Comparison of ENCODE assay signal across 1 cellular context in the genomic region with DNA sequence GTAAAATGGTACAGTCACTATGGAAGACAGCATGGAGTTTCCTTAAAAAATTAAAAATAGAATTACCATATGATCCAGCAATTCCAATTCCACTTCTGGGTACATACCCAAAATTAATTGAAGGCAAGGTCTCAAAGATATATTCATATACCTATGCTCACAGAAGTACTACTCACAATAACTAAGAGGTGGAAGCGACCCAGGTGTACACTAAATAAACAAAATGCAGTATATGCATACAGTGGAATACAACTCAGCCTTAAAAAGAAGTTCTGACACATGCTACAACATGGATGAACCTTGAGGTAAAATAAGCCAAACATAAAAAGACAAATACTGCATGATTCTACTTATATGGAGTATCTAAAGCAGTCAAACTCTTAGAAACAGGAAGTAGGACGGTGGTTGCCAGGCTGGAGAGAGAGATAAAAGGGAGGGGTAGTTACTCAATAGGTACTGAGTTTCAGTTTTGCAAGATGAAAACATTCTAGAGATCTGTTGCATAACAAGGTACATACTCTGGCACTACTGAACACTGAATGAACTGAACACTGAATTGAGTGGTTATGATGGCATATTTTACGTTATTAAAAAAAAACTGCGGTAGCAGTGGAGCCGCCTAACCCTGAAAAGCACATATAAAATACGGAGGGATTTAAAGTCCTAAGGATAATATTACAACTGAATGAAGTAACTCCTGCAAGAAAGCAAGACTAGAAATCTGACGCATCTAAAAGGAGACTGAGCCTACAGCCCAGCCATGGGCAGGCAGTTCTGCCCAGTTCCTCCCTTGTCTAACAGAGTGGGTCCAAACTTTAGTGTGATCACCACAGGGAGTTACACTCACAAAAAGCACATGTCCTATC.
TF ChIP-seq lines count a peak whose summit lies in the region.

No MANE protein-coding gene starts in this region.

TF ChIP-seq in HepG2, 621 proteins besides CTCF, POLR2A, EP300 and RAD21 (continued from another document and continues in another):
- TF ChIP-seq, protein P1, sequence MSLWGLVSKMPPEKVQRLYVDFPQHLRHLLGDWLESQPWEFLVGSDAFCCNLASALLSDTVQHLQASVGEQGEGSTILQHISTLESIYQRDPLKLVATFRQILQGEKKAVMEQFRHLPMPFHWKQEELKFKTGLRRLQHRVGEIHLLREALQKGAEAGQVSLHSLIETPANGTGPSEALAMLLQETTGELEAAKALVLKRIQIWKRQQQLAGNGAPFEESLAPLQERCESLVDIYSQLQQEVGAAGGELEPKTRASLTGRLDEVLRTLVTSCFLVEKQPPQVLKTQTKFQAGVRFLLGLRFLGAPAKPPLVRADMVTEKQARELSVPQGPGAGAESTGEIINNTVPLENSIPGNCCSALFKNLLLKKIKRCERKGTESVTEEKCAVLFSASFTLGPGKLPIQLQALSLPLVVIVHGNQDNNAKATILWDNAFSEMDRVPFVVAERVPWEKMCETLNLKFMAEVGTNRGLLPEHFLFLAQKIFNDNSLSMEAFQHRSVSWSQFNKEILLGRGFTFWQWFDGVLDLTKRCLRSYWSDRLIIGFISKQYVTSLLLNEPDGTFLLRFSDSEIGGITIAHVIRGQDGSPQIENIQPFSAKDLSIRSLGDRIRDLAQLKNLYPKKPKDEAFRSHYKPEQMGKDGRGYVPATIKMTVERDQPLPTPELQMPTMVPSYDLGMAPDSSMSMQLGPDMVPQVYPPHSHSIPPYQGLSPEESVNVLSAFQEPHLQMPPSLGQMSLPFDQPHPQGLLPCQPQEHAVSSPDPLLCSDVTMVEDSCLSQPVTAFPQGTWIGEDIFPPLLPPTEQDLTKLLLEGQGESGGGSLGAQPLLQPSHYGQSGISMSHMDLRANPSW (CRISPR knock-in tag; IDR thresholded peaks at IDR 0.05; ENCODE audit: borderline replicate concordance) = no peak
- no peak for TF ChIP-seq ZFAT (CRISPR knock-in tag; conservative IDR thresholded peaks at IDR 0.05)
- no peak for TF ChIP-seq HOXA3 (CRISPR knock-in tag; IDR thresholded peaks at IDR 0.05)
- no peak for TF ChIP-seq ZNF296 (CRISPR knock-in tag; conservative IDR thresholded peaks at IDR 0.05)
- peak; percentile 59; the same call in 1 of the 2 replicates for TF ChIP-seq HMG20A (CRISPR knock-in tag; IDR thresholded peaks at IDR 0.05; ENCODE audit: borderline replicate concordance)
- no peak for TF ChIP-seq HCFC1 (IDR thresholded peaks at IDR 0.05; ENCODE audit: low read depth, low read length)
- TF ChIP-seq NRL (CRISPR knock-in tag; IDR thresholded peaks at IDR 0.05; ENCODE audit: borderline replicate concordance) = no peak
- no peak for TF ChIP-seq ZNF616 (CRISPR knock-in tag; IDR thresholded peaks at IDR 0.05; ENCODE audit: low read depth)
- TF ChIP-seq NFRKB (IDR thresholded peaks at IDR 0.05) = no peak
- no peak for TF ChIP-seq PCBP1 (IDR thresholded peaks at IDR 0.05; ENCODE audit: borderline replicate concordance, low read depth, low read length)
- no peak for TF ChIP-seq ZNF274 (CRISPR knock-in tag; IDR thresholded peaks at IDR 0.05)
- TF ChIP-seq ZNF446 (CRISPR knock-in tag; IDR thresholded peaks at IDR 0.05) = no peak
- TF ChIP-seq, protein P2, sequence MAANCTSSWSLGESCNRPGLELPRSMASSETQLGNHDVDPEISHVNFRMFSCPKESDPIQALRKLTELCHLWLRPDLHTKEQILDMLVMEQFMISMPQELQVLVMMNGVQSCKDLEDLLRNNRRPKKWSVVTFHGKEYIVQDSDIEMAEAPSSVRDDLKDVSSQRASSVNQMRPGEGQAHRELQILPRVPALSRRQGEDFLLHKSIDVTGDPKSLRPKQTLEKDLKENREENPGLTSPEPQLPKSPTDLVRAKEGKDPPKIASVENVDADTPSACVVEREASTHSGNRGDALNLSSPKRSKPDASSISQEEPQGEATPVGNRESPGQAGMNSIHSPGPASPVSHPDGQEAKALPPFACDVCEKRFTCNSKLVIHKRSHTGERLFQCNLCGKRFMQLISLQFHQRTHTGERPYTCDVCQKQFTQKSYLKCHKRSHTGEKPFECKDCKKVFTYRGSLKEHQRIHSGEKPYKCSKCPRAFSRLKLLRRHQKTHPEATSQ (CRISPR knock-in tag; IDR thresholded peaks at IDR 0.05; ENCODE audit: borderline replicate concordance) = no peak
- no peak for TF ChIP-seq ZNF44 (CRISPR knock-in tag; IDR thresholded peaks at IDR 0.05)
- no peak for TF ChIP-seq ZSCAN31 (CRISPR knock-in tag; IDR thresholded peaks at IDR 0.05; ENCODE audit: low read depth)
- TF ChIP-seq SOX13 (IDR thresholded peaks at IDR 0.05) = no peak
- peak in 1 of 2 experiments; percentile 58; a peak in 1 of 4 replicates for TF ChIP-seq SOX13 (CRISPR knock-in tag; conservative IDR thresholded peaks at IDR 0.05 in 1 of 2, IDR thresholded peaks at IDR 0.05 in 1 of 2)
- 0 out of 2 replicates have a peak, but pooled peaks have one; percentile 44 for TF ChIP-seq KLF11 (CRISPR knock-in tag; IDR thresholded peaks at IDR 0.05)
- no peak for TF ChIP-seq TSC22D2 (CRISPR knock-in tag; IDR thresholded peaks at IDR 0.05; ENCODE audit: borderline replicate concordance)
- TF ChIP-seq HNRNPK (IDR thresholded peaks at IDR 0.05; ENCODE audit: low read depth, low read length, poor library complexity, severe bottlenecking) = no peak
- TF ChIP-seq ZBTB38 (CRISPR knock-in tag; IDR thresholded peaks at IDR 0.05) = no peak
- TF ChIP-seq, protein P3, sequence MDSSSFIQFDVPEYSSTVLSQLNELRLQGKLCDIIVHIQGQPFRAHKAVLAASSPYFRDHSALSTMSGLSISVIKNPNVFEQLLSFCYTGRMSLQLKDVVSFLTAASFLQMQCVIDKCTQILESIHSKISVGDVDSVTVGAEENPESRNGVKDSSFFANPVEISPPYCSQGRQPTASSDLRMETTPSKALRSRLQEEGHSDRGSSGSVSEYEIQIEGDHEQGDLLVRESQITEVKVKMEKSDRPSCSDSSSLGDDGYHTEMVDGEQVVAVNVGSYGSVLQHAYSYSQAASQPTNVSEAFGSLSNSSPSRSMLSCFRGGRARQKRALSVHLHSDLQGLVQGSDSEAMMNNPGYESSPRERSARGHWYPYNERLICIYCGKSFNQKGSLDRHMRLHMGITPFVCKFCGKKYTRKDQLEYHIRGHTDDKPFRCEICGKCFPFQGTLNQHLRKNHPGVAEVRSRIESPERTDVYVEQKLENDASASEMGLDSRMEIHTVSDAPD (CRISPR knock-in tag; IDR thresholded peaks at IDR 0.05) = no peak
- no peak for TF ChIP-seq ZMYM4 (CRISPR knock-in tag; IDR thresholded peaks at IDR 0.05)
- TF ChIP-seq, protein P4, sequence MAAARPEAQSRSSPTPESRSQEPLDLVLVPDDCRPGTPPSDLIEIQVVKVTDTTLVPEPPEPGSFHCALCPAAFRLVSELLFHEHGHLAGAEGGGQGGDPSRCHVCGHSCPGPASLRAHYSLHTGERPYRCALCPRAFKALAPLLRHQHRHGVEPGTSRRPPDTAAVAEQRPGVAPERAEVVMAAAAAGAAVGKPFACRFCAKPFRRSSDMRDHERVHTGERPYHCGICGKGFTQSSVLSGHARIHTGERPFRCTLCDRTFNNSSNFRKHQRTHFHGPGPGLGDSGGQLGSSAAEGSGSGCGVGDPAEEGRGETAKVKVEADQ (CRISPR knock-in tag; IDR thresholded peaks at IDR 0.05; ENCODE audit: borderline replicate concordance) = no peak
- TF ChIP-seq POLR2AphosphoS2 (IDR thresholded peaks at IDR 0.05; ENCODE audit: low read depth, low read length) = no peak
- TF ChIP-seq EEA1 (CRISPR knock-in tag; IDR thresholded peaks at IDR 0.05; ENCODE audit: borderline replicate concordance) = no peak
- no peak for TF ChIP-seq NFIC (IDR thresholded peaks at IDR 0.05; ENCODE audit: low read length)
- TF ChIP-seq ZNF737 (CRISPR knock-in tag; IDR thresholded peaks at IDR 0.05; ENCODE audit: borderline replicate concordance) = no peak
- TF ChIP-seq KDM6A (CRISPR knock-in tag; IDR thresholded peaks at IDR 0.05; ENCODE audit: low read depth) = no peak
- no peak for TF ChIP-seq ZNF382 (CRISPR knock-in tag; IDR thresholded peaks at IDR 0.05; ENCODE audit: borderline replicate concordance)
- TF ChIP-seq, protein P5, sequence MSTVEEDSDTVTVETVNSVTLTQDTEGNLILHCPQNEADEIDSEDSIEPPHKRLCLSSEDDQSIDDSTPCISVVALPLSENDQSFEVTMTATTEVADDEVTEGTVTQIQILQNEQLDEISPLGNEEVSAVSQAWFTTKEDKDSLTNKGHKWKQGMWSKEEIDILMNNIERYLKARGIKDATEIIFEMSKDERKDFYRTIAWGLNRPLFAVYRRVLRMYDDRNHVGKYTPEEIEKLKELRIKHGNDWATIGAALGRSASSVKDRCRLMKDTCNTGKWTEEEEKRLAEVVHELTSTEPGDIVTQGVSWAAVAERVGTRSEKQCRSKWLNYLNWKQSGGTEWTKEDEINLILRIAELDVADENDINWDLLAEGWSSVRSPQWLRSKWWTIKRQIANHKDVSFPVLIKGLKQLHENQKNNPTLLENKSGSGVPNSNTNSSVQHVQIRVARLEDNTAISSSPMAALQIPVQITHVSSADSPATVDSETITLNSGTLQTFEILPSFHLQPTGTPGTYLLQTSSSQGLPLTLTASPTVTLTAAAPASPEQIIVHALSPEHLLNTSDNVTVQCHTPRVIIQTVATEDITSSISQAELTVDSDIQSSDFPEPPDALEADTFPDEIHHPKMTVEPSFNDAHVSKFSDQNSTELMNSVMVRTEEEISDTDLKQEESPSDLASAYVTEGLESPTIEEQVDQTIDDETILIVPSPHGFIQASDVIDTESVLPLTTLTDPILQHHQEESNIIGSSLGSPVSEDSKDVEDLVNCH (CRISPR knock-in tag; IDR thresholded peaks at IDR 0.05) = no peak
- TF ChIP-seq ZNF264 (CRISPR knock-in tag; IDR thresholded peaks at IDR 0.05) = no peak
- no peak for TF ChIP-seq MAZ (IDR thresholded peaks at IDR 0.05; ENCODE audit: borderline replicate concordance, low read depth, low read length)
- TF ChIP-seq MAZ (CRISPR knock-in tag; IDR thresholded peaks at IDR 0.05; ENCODE audit: low read depth) = no peak
- no peak for TF ChIP-seq CHD2 (IDR thresholded peaks at IDR 0.05; ENCODE audit: low read depth, low read length)
- TF ChIP-seq HNRNPH1 (optimal IDR thresholded peaks at IDR 0.05; ENCODE audit: low read depth, low read length) = no peak
- TF ChIP-seq TEAD2 (CRISPR knock-in tag; IDR thresholded peaks at IDR 0.05) = no peak
- no peak for TF ChIP-seq ZBTB21 (CRISPR knock-in tag; IDR thresholded peaks at IDR 0.05)
- no peak for TF ChIP-seq MEF2D (CRISPR knock-in tag; IDR thresholded peaks at IDR 0.05)
- TF ChIP-seq FOSL2 (CRISPR knock-in tag; IDR thresholded peaks at IDR 0.05) = no peak; the same call in 1 of the 2 replicates
- no peak for TF ChIP-seq NONO (IDR thresholded peaks at IDR 0.05)
- no peak for TF ChIP-seq NONO (CRISPR knock-in tag; conservative IDR thresholded peaks at IDR 0.05)
- TF ChIP-seq, protein P6, sequence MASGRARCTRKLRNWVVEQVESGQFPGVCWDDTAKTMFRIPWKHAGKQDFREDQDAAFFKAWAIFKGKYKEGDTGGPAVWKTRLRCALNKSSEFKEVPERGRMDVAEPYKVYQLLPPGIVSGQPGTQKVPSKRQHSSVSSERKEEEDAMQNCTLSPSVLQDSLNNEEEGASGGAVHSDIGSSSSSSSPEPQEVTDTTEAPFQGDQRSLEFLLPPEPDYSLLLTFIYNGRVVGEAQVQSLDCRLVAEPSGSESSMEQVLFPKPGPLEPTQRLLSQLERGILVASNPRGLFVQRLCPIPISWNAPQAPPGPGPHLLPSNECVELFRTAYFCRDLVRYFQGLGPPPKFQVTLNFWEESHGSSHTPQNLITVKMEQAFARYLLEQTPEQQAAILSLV (CRISPR knock-in tag; IDR thresholded peaks at IDR 0.05; ENCODE audit: borderline replicate concordance) = no peak
- 0 out of 2 replicates have a peak, but pooled peaks have one; percentile 45 for TF ChIP-seq NFKBIZ (CRISPR knock-in tag; IDR thresholded peaks at IDR 0.05)
- no peak for TF ChIP-seq MAFF (IDR thresholded peaks at IDR 0.05; ENCODE audit: low read depth, low read length)
- TF ChIP-seq ARNTL (CRISPR knock-in tag; IDR thresholded peaks at IDR 0.05) = no peak
- TF ChIP-seq, protein P7, sequence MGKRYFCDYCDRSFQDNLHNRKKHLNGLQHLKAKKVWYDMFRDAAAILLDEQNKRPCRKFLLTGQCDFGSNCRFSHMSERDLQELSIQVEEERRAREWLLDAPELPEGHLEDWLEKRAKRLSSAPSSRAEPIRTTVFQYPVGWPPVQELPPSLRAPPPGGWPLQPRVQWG (CRISPR knock-in tag; IDR thresholded peaks at IDR 0.05; ENCODE audit: borderline replicate concordance, low read depth) = no peak
- TF ChIP-seq ZKSCAN1 (IDR thresholded peaks at IDR 0.05; ENCODE audit: low read length) = no peak
- TF ChIP-seq ZNF552 (CRISPR knock-in tag; IDR thresholded peaks at IDR 0.05; ENCODE audit: borderline replicate concordance) = no peak
- no peak for TF ChIP-seq SIN3A (IDR thresholded peaks at IDR 0.05; ENCODE audit: borderline replicate concordance, low read depth, low read length)
- TF ChIP-seq ZNF441 (CRISPR knock-in tag; IDR thresholded peaks at IDR 0.05; ENCODE audit: borderline replicate concordance) = no peak
- TF ChIP-seq PCBP2 (optimal IDR thresholded peaks at IDR 0.05; ENCODE audit: low read depth, low read length, poor library complexity, severe bottlenecking) = no peak
- no peak for TF ChIP-seq ZNF670 (CRISPR knock-in tag; IDR thresholded peaks at IDR 0.05; ENCODE audit: borderline replicate concordance)
- no peak for TF ChIP-seq CHCHD3 (CRISPR knock-in tag; IDR thresholded peaks at IDR 0.05)
- TF ChIP-seq, protein P8, sequence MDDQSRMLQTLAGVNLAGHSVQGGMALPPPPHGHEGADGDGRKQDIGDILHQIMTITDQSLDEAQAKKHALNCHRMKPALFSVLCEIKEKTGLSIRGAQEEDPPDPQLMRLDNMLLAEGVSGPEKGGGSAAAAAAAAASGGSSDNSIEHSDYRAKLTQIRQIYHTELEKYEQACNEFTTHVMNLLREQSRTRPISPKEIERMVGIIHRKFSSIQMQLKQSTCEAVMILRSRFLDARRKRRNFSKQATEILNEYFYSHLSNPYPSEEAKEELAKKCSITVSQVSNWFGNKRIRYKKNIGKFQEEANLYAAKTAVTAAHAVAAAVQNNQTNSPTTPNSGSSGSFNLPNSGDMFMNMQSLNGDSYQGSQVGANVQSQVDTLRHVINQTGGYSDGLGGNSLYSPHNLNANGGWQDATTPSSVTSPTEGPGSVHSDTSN (CRISPR knock-in tag; IDR thresholded peaks at IDR 0.05; ENCODE audit: borderline replicate concordance) = no peak
- TF ChIP-seq ZSCAN29 (CRISPR knock-in tag; conservative IDR thresholded peaks at IDR 0.05) = no peak
- peak; percentile 74; the same call in 1 of the 2 replicates for TF ChIP-seq ETV5 (CRISPR knock-in tag; IDR thresholded peaks at IDR 0.05; ENCODE audit: borderline replicate concordance)
- TF ChIP-seq ZFP82 (CRISPR knock-in tag; IDR thresholded peaks at IDR 0.05; ENCODE audit: borderline replicate concordance) = no peak
